Comparison of ENCODE assay signal across 14 cellular contexts in genomic region chr4:60216752-60217151, GRCh38.
DNase-seq lines count a peak whose midpoint lies in the region; ATAC-seq and TF ChIP-seq lines count a peak whose summit lies in the region.
"Had no signal": no experiment of that assay in that cellular context is flagged by ENCODE, and none has a peak within 500 bp of the region (broad histone marks: within the 10 kb centered on the region; RNA-seq: fewer than 3 reads in every experiment).

No MANE protein-coding gene starts in this region.

- H3K4me3 ChIP-seq in prostate gland = no peak overlapping the region

- H3K36me3 Mint-ChIP-seq in osteocyte (ENCODE audit: unreplicated experiment) = no peaks in the 10 kb centered on the region
- H3K36me3 Mint-ChIP-seq: CD14-positive monocyte, natural killer cell had no signal

- intact Hi-C loops in prostate gland (cut with DNase I) = no loop called here

- no peaks in the 10 kb centered on the region for H3K4me1 ChIP-seq in prostate gland (replicated peaks)

- 80% methylated on average over 1 of the region's 1 CpG for WGBS in prostate gland

- peak overlapping the region; percentile 54 for H3K27ac Mint-ChIP-seq in osteocyte (ENCODE audit: unreplicated experiment)
- H3K27ac Mint-ChIP-seq: CD14-positive monocyte, natural killer cell had no signal

- H3K4me1 Mint-ChIP-seq in osteocyte (ENCODE audit: unreplicated experiment) = peaks cover 9% of the 10 kb centered on the region
- H3K4me1 Mint-ChIP-seq: CD14-positive monocyte, natural killer cell had no signal

- POLR2A ChIA-PET in RWPE1 (lab: Yijun Ruan, JAX; ENCODE audit: low non-redundant PET) = no interaction called here

- no peak for TF ChIP-seq POLR2A in prostate gland (IDR thresholded peaks at IDR 0.05)

- peak; percentile 1 for DNase-seq in HT1080 (ENCODE audit: low read depth)
- DNase-seq in RWPE1 (ENCODE audit: low spot score) = peak; percentile 64
- DNase-seq in dedifferentiated amniotic fluid mesenchymal stem cell (ENCODE audit: extremely low spot score) = peak; percentile 53
- no peak for DNase-seq in osteocyte (ENCODE audit: extremely low spot score, unreplicated experiment)
- no peak for DNase-seq in prostate gland (ENCODE audit: low spot score)
- DNase-seq in NCI-H345 (lab: John Stamatoyannopoulos, UW) = no peak
- DNase-seq: activated gamma-delta T cell treated with Interleukin-2 at 50 U/mL for 16 hours; central memory CD4-positive, alpha-beta T cell; natural killer cell; NCI-H1417 treated with DMSO at 0.1 percent for 48 hours; NCI-H526 treated with DMSO at 0.1 percent for 48 hours; stimulated activated CD4-positive, alpha-beta T cell treated with anti-CD3 and anti-CD28 coated beads, Interleukin-4, amount 100 ng/mL, for 1 hour had no signal

- TF ChIP-seq CTCF in RWPE1 (conservative IDR thresholded peaks at IDR 0.05; ENCODE audit: low read depth) (no peak), osteocyte (IDR thresholded peaks at IDR 0.05) (no peak), prostate gland (IDR thresholded peaks at IDR 0.05) (no peak)

- H3K27me3 Mint-ChIP-seq in osteocyte (ENCODE audit: unreplicated experiment) = no peaks in the 10 kb centered on the region

- ATAC-seq in HG03045 (IDR thresholded peaks at IDR 0.05; ENCODE audit: unreplicated experiment) = no peak
- ATAC-seq: natural killer cell had no signal

- H3K4me3 Mint-ChIP-seq in osteocyte (ENCODE audit: unreplicated experiment) = no peak overlapping the region
- H3K4me3 Mint-ChIP-seq: CD14-positive monocyte, natural killer cell had no signal

- CTCF ChIA-PET in RWPE1 (lab: Yijun Ruan, JAX) = interaction anchor here (0.7 kb wide), 1 partner anchor 1046 kb away, joined by 3 read pairs; no protein-coding TSS in a partner anchor

- no peaks in the 10 kb centered on the region for H3K36me3 ChIP-seq in prostate gland

- H3K9me3 Mint-ChIP-seq in osteocyte (ENCODE audit: unreplicated experiment) = no peaks in the 10 kb centered on the region
- H3K9me3 Mint-ChIP-seq: CD14-positive monocyte had no signal

- no peaks in the 10 kb centered on the region for H3K9me3 ChIP-seq in prostate gland

- no peaks in the 10 kb centered on the region for H3K27me3 ChIP-seq in prostate gland (replicated peaks; ENCODE audit: insufficient read depth)

- peak overlapping the region; percentile 45; the same call in 1 of the 2 replicates for H3K27ac ChIP-seq in RWPE1
- no peak overlapping the region for H3K27ac ChIP-seq in prostate gland

Comparison
In these comparisons a context has a peak if more than half of its experiments do, and no peak if none do; other contexts are left out.
1. DNase-seq: peak in HT1080 (single experiment), RWPE1 (single experiment) and dedifferentiated amniotic fluid mesenchymal stem cell (single experiment); none in osteocyte (single experiment), prostate gland (single experiment) and NCI-H345 (single experiment).